In the genomic region with DNA sequence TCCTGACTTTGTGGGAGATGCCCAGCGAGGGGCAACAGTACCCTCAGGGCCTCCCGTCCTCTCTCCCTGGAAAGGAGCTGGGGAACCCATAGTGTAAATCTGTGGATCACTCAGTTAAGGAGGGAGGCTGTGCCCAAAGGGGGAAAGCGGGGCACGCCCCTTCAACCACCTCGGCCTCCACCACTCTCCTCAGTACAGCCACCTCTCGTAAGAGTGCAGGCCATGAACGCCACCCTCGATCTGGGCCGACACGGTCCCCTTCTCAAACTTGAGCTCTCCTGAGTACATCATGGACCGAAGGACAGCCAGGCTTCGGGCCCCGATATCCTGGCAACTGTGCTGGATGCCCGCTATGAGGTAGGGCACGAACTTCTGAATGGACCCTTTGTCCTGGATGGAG, we compare ENCODE assay signal across 3 cellular contexts.
"Had no signal": no experiment of that assay in that cellular context is flagged by ENCODE, and none has a peak within 500 bp of the region (broad histone marks: within the 10 kb centered on the region; RNA-seq: fewer than 3 reads in every experiment).

No MANE protein-coding gene starts in this region.

- ATAC-seq: GM12878 had no signal

- H3K4me3 ChIP-seq: GM12878 had no signal

- DNase-seq: GDM1, GF-D8 had no signal
